Comparison of ENCODE assay signal across 11 cellular contexts in genomic region chr6:158801655-158802294, GRCh38. TPM values are rescaled to one million over a fixed set of nuclear protein-coding genes. Genes with fewer than 3 reads are reported as not detected.
DNase-seq lines count a peak whose midpoint lies in the region; ATAC-seq and TF ChIP-seq lines count a peak whose summit lies in the region.
"Had no signal": no experiment of that assay in that cellular context is flagged by ENCODE, and none has a peak within 500 bp of the region (broad histone marks: within the 10 kb centered on the region; RNA-seq: fewer than 3 reads in every experiment).

No MANE protein-coding gene starts in this region.

- no peaks in the 10 kb centered on the region for H3K9me3 Mint-ChIP-seq in activated T-cell treated with anti-CD3 and anti-CD28 coated beads, Interleukin-2, amount 50 U/mL, for 72 hours
- no peaks in the 10 kb centered on the region for H3K9me3 Mint-ChIP-seq in activated T-helper 17 cell treated with anti-CD3 and anti-CD28 coated beads, Interleukin-2, amount 50 U/mL, for 72 hours

- no peak for DNase-seq in activated T-cell treated with anti-CD3 and anti-CD28 coated beads, Interleukin-2, amount 50 U/mL, for 72 hours
- DNase-seq in activated T-cell treated with anti-CD3 and anti-CD28 coated beads for 4 hours = no peak
- DNase-seq in left lobe of liver (ENCODE audit: low spot score) = peak; percentile 83
- DNase-seq in tibial nerve (ENCODE audit: low spot score in 2 of 2) = peak; percentile 37 to 58
- no peak for DNase-seq in neuronal stem cell (ENCODE audit: low spot score)
- DNase-seq in T1000 (lab: John Stamatoyannopoulos, UW) = no peak
- no peak for DNase-seq in SIG-M5 treated with dmso at 0.1 percent for 504 hours (lab: John Stamatoyannopoulos, UW; ENCODE audit: unreplicated experiment)
- DNase-seq: cortex of kidney; stimulated activated CD4-positive, alpha-beta T cell treated with anti-CD3 and anti-CD28 coated beads, Interleukin-2, amount 100 ng/mL, for 24 hours had no signal

- H3K4me2 ChIP-seq in neuronal stem cell (ENCODE audit: insufficient read depth, low read length, poor library complexity, severe bottlenecking) = no peak overlapping the region

- no peak overlapping the region for H3K18ac ChIP-seq in neuronal stem cell (ENCODE audit: low read length)

- TF ChIP-seq POLR2A in tibial nerve (IDR thresholded peaks at IDR 0.05) = no peak

- H3K23ac ChIP-seq in neuronal stem cell (ENCODE audit: low read depth, low read length, poor library complexity) = no peak overlapping the region

- no peaks in the 10 kb centered on the region for H3K27me3 Mint-ChIP-seq in activated T-cell treated with anti-CD3 and anti-CD28 coated beads, Interleukin-2, amount 50 U/mL, for 72 hours (ENCODE audit: low read depth)
- no peaks in the 10 kb centered on the region for H3K27me3 Mint-ChIP-seq in activated T-helper 17 cell treated with anti-CD3 and anti-CD28 coated beads, Interleukin-2, amount 50 U/mL, for 72 hours

- no peak overlapping the region for H2BK120ac ChIP-seq in neuronal stem cell (ENCODE audit: low read depth, low read length)

- peaks cover 4 to 72% (median 46%) of the 10 kb centered on the region in 4 donors for H3K4me1 ChIP-seq in tibial nerve
- peaks cover 2 to 32% of the 10 kb centered on the region in 2 donors for H3K4me1 ChIP-seq in neuronal stem cell (ENCODE audit: control insufficient read depth in 2 of 2, insufficient read depth in 1 of 2, low read depth in 1 of 2, low read length in 2 of 2)

- no peak overlapping the region for H3K4ac ChIP-seq in neuronal stem cell (ENCODE audit: low read length)

- no peak overlapping the region for H2BK12ac ChIP-seq in neuronal stem cell (ENCODE audit: low read length)

- H3K4me1 Mint-ChIP-seq in activated T-cell treated with anti-CD3 and anti-CD28 coated beads, Interleukin-2, amount 50 U/mL, for 72 hours (ENCODE audit: low read depth) = peaks cover 98% of the 10 kb centered on the region
- H3K4me1 Mint-ChIP-seq in activated T-helper 17 cell treated with anti-CD3 and anti-CD28 coated beads, Interleukin-2, amount 50 U/mL, for 72 hours = peaks cover 61% of the 10 kb centered on the region

- peak in 1 of 2 donors; percentile 24 for TF ChIP-seq EP300 in tibial nerve (IDR thresholded peaks at IDR 0.05)

- peaks cover 1 to 15% of the 10 kb centered on the region in 2 donors for H3K36me3 Mint-ChIP-seq in activated T-cell treated with anti-CD3 and anti-CD28 coated beads, Interleukin-2, amount 50 U/mL, for 72 hours (ENCODE audit: insufficient read depth in 2 of 2)
- peaks cover 91% of the 10 kb centered on the region for H3K36me3 Mint-ChIP-seq in activated T-helper 17 cell treated with anti-CD3 and anti-CD28 coated beads, Interleukin-2, amount 50 U/mL, for 72 hours (ENCODE audit: low read depth)

- no peak overlapping the region for H2AK5ac ChIP-seq in neuronal stem cell (ENCODE audit: low read depth, low read length)

- H2BK5ac ChIP-seq in neuronal stem cell (ENCODE audit: low read length) = no peak overlapping the region

- peaks cover 0 to 5% (median 0%) of the 10 kb centered on the region in 3 donors for H3K36me3 ChIP-seq in tibial nerve
- H3K36me3 ChIP-seq in neuronal stem cell (replicated peaks in 1 of 2; ENCODE audit: control insufficient read depth in 2 of 2, insufficient read depth in 2 of 2, low read length in 2 of 2) = no peaks in the 10 kb centered on the region
- H3K36me3 ChIP-seq: suprapubic skin had no signal

- no peak overlapping the region for H3K9ac ChIP-seq in neuronal stem cell (ENCODE audit: low read depth, low read length, poor library complexity)

- no peaks in the 10 kb centered on the region for H3K27me3 ChIP-seq in tibial nerve
- H3K27me3 ChIP-seq in neuronal stem cell (ENCODE audit: control insufficient read depth in 3 of 3, insufficient read depth in 3 of 3, low read depth in 1 of 3, low read length in 3 of 3) = no peaks in the 10 kb centered on the region
- H3K27me3 ChIP-seq: suprapubic skin had no signal

- no peak overlapping the region for H2BK15ac ChIP-seq in neuronal stem cell (ENCODE audit: low read length)

- no peak overlapping the region for H4K8ac ChIP-seq in neuronal stem cell (ENCODE audit: low read depth, low read length)

- H3K27ac ChIP-seq in tibial nerve = peak overlapping the region in 1 of 4 donors; percentile 52
- no peak overlapping the region for H3K27ac ChIP-seq in neuronal stem cell (replicated peaks; ENCODE audit: low read length)
- H3K27ac ChIP-seq: suprapubic skin had no signal

- H3K4me3 ChIP-seq in tibial nerve = no peak overlapping the region
- no peak overlapping the region for H3K4me3 ChIP-seq in neuronal stem cell (ENCODE audit: low read length in 2 of 2)
- H3K4me3 ChIP-seq: suprapubic skin had no signal

- no peak overlapping the region for H4K91ac ChIP-seq in neuronal stem cell (ENCODE audit: low read depth, low read length, poor library complexity)

- no peaks in the 10 kb centered on the region for H3K79me1 ChIP-seq in neuronal stem cell (ENCODE audit: low read depth, low read length)

- H2AFZ ChIP-seq in neuronal stem cell (ENCODE audit: low read length) = no peak overlapping the region

- ATAC-seq in activated T-cell treated with anti-CD3 and anti-CD28 coated beads, Interleukin-2, amount 50 U/mL, for 72 hours (replicated peaks in 1 of 2) = no peak
- no peak for ATAC-seq in activated T-helper 17 cell treated with anti-CD3 and anti-CD28 coated beads, Interleukin-2, amount 50 U/mL, for 72 hours (replicated peaks)
- ATAC-seq in left lobe of liver = peak; percentile 68

- H3K4me3 Mint-ChIP-seq in activated T-cell treated with anti-CD3 and anti-CD28 coated beads, Interleukin-2, amount 50 U/mL, for 72 hours = no peak overlapping the region
- peak overlapping the region; percentile 10 for H3K4me3 Mint-ChIP-seq in activated T-helper 17 cell treated with anti-CD3 and anti-CD28 coated beads, Interleukin-2, amount 50 U/mL, for 72 hours

- TF ChIP-seq CTCF in tibial nerve (IDR thresholded peaks at IDR 0.05) = no peak

- no peaks in the 10 kb centered on the region for H3K9me3 ChIP-seq in tibial nerve
- no peaks in the 10 kb centered on the region for H3K9me3 ChIP-seq in neuronal stem cell (replicated peaks in 1 of 2; ENCODE audit: control insufficient read depth in 2 of 2, insufficient read depth in 1 of 2, low read depth in 1 of 2, low read length in 2 of 2)
- H3K9me3 ChIP-seq: suprapubic skin had no signal

- WGBS in tibial nerve, 2 donors = 89 to 95% methylated on average over 7 of the region's 7 CpGs
- WGBS in neuronal stem cell (ENCODE audit: extremely low coverage in 2 of 2, insufficient read length in 2 of 2, insufficient replicate concordance in 1 of 2), 2 donors = no CpG with 5 or more reads among the region's 7 CpGs

- peak overlapping the region; percentile 46 for H3K27ac Mint-ChIP-seq in activated T-cell treated with anti-CD3 and anti-CD28 coated beads, Interleukin-2, amount 50 U/mL, for 72 hours
- peak overlapping the region; percentile 26 for H3K27ac Mint-ChIP-seq in activated T-helper 17 cell treated with anti-CD3 and anti-CD28 coated beads, Interleukin-2, amount 50 U/mL, for 72 hours

- no peak overlapping the region for H3K14ac ChIP-seq in neuronal stem cell (ENCODE audit: low read length)

RNA-seq across cellular contexts. Expression of gene EZR, which starts 17.4 kb away (rescaled TPM):
- total RNA-seq in activated T-cell treated with anti-CD3 and anti-CD28 coated beads, Interleukin-2, amount 50 U/mL, for 72 hours = 100 to 1,000 TPM; 167 to 177 TPM
- 100 to 1,000 TPM; 159 to 212 TPM for total RNA-seq in activated T-helper 17 cell treated with anti-CD3 and anti-CD28 coated beads, Interleukin-2, amount 50 U/mL, for 72 hours
- total RNA-seq in left lobe of liver (57.0 TPM), tibial nerve (100 to 1,000 TPM in 3 of 4 donors, 10 to 100 TPM in 1; 83.7 to 168 (median 144) TPM)
- 32.4 TPM for polyA plus RNA-seq in neuronal stem cell (2013, experiment 1 of 2)
- polyA plus RNA-seq in neuronal stem cell (2013, experiment 2 of 2) = 32.9 TPM

Comparison
In these comparisons a context has a peak if more than half of its experiments do, and no peak if none do; other contexts are left out.
1. DNase-seq: peak in left lobe of liver (single experiment) and tibial nerve (2 of 2); none in activated T-cell treated with anti-CD3 and anti-CD28 coated beads, Interleukin-2, amount 50 U/mL, for 72 hours (0 of 2), activated T-cell treated with anti-CD3 and anti-CD28 coated beads for 4 hours (single experiment), neuronal stem cell (single experiment), T1000 (single experiment) and SIG-M5 treated with dmso at 0.1 percent for 504 hours (single experiment).